17 cellular contexts compared by ENCODE assay signal in the genomic region with DNA sequence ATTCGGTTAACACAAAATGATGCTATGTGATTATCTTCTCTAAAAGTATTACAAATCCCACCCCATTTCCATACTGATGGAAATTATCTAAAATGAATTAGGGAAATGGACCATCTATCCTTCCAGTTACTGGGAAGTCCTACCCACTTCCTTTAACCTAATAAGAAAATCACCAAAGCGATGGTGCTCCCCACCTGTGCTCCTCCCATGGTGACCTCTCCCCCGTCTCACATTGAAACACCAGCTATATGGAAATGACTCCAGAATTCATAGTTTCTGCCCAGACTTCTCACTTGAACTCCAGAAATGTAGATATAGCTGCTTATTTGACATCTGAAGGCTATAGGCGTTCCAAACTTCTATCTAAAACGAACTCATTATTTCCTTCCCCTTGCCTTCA. TPM values are rescaled to one million over a fixed set of nuclear protein-coding genes. Genes with fewer than 3 reads are reported as not detected.
DNase-seq lines count a peak whose midpoint lies in the region; ATAC-seq and TF ChIP-seq lines count a peak whose summit lies in the region.
"Had no signal": no experiment of that assay in that cellular context is flagged by ENCODE, and none has a peak within 500 bp of the region (broad histone marks: within the 10 kb centered on the region; RNA-seq: fewer than 3 reads in every experiment).

No MANE protein-coding gene starts in this region.

- peaks cover 3% of the 10 kb centered on the region for H3K27me3 Mint-ChIP-seq in activated naive CD4-positive, alpha-beta T cell treated with anti-CD3 and anti-CD28 coated beads, Interleukin-2, amount 50 U/mL, for 24 hours
- no peaks in the 10 kb centered on the region for H3K27me3 Mint-ChIP-seq in activated T-helper 17 cell treated with anti-CD3 and anti-CD28 coated beads, Interleukin-2, amount 50 U/mL, for 72 hours
- H3K27me3 Mint-ChIP-seq in progenitor cell of endocrine pancreas: no peaks in the 10 kb centered on the region
- H3K27me3 Mint-ChIP-seq: CD4-positive, alpha-beta T cell had no signal

- no peaks in the 10 kb centered on the region for H3K4me1 Mint-ChIP-seq in activated naive CD4-positive, alpha-beta T cell treated with anti-CD3 and anti-CD28 coated beads, Interleukin-2, amount 50 U/mL, for 24 hours
- no peaks in the 10 kb centered on the region for H3K4me1 Mint-ChIP-seq in activated T-helper 17 cell treated with anti-CD3 and anti-CD28 coated beads, Interleukin-2, amount 50 U/mL, for 72 hours
- peaks cover 6% of the 10 kb centered on the region for H3K4me1 Mint-ChIP-seq in progenitor cell of endocrine pancreas (ENCODE audit: low read depth)
- H3K4me1 Mint-ChIP-seq: B cell; CD8-positive, alpha-beta memory T cell had no signal

- no peak for TF ChIP-seq CTCF in progenitor cell of endocrine pancreas (IDR thresholded peaks at IDR 0.05; ENCODE audit: unreplicated experiment)

- no peak for ATAC-seq in activated naive CD4-positive, alpha-beta T cell treated with anti-CD3 and anti-CD28 coated beads, Interleukin-2, amount 50 U/mL, for 72 hours
- ATAC-seq in activated T-helper 17 cell treated with anti-CD3 and anti-CD28 coated beads, Interleukin-2, amount 50 U/mL, for 72 hours (replicated peaks): no peak
- ATAC-seq in SK-N-SH treated with all-trans-retinoic acid at 6 μM for 48 hours: no peak
- no peak for ATAC-seq in GM21423 (IDR thresholded peaks at IDR 0.05; ENCODE audit: unreplicated experiment)

- H3K4me3 Mint-ChIP-seq in activated naive CD4-positive, alpha-beta T cell treated with anti-CD3 and anti-CD28 coated beads, Interleukin-2, amount 50 U/mL, for 24 hours: no peak overlapping the region
- no peak overlapping the region for H3K4me3 Mint-ChIP-seq in activated T-helper 17 cell treated with anti-CD3 and anti-CD28 coated beads, Interleukin-2, amount 50 U/mL, for 72 hours
- no peak overlapping the region for H3K4me3 Mint-ChIP-seq in progenitor cell of endocrine pancreas (ENCODE audit: low read depth)
- H3K4me3 Mint-ChIP-seq: B cell; CD4-positive, alpha-beta T cell; CD8-positive, alpha-beta memory T cell had no signal

- peak overlapping the region; percentile 26 for H3K27ac Mint-ChIP-seq in activated naive CD4-positive, alpha-beta T cell treated with anti-CD3 and anti-CD28 coated beads, Interleukin-2, amount 50 U/mL, for 24 hours
- peak overlapping the region in 1 of 2 donors; percentile 3 for H3K27ac Mint-ChIP-seq in activated naive CD4-positive, alpha-beta T cell treated with anti-CD3 and anti-CD28 coated beads, Interleukin-2, amount 50 U/mL, for 72 hours
- H3K27ac Mint-ChIP-seq in activated T-helper 17 cell treated with anti-CD3 and anti-CD28 coated beads, Interleukin-2, amount 50 U/mL, for 72 hours: peak overlapping the region; percentile 75
- H3K27ac Mint-ChIP-seq in progenitor cell of endocrine pancreas: peak overlapping the region; percentile 73
- H3K27ac Mint-ChIP-seq: B cell; CD4-positive, alpha-beta T cell; CD8-positive, alpha-beta memory T cell had no signal

- peaks cover 6% of the 10 kb centered on the region for H3K36me3 Mint-ChIP-seq in activated naive CD4-positive, alpha-beta T cell treated with anti-CD3 and anti-CD28 coated beads, Interleukin-2, amount 50 U/mL, for 24 hours
- peaks cover 0 to 24% of the 10 kb centered on the region in 2 donors for H3K36me3 Mint-ChIP-seq in activated naive CD4-positive, alpha-beta T cell treated with anti-CD3 and anti-CD28 coated beads, Interleukin-2, amount 50 U/mL, for 72 hours
- peaks cover 31% of the 10 kb centered on the region for H3K36me3 Mint-ChIP-seq in activated T-helper 17 cell treated with anti-CD3 and anti-CD28 coated beads, Interleukin-2, amount 50 U/mL, for 72 hours (ENCODE audit: low read depth)
- H3K36me3 Mint-ChIP-seq in progenitor cell of endocrine pancreas (ENCODE audit: insufficient read depth): peaks cover 51% of the 10 kb centered on the region

- no peak for DNase-seq in activated naive CD4-positive, alpha-beta T cell treated with anti-CD3 and anti-CD28 coated beads, Interleukin-2, amount 50 U/mL, for 72 hours (ENCODE audit: low spot score in 2 of 2)
- DNase-seq in progenitor cell of endocrine pancreas (ENCODE audit: low spot score, unreplicated experiment): no peak
- DNase-seq in activated effector memory CD4-positive, alpha-beta T cell treated with Interleukin-2 at 50 U/mL for 16 hours: no peak
- DNase-seq: CD4-positive, alpha-beta T cell; CD8-positive, alpha-beta memory T cell; DMS 273 treated with DMSO at 0.1 percent for 48 hours; DMS79; GF-D8; H7; HCEC 1CT had no signal

- H3K9me3 Mint-ChIP-seq in activated naive CD4-positive, alpha-beta T cell treated with anti-CD3 and anti-CD28 coated beads, Interleukin-2, amount 50 U/mL, for 24 hours: no peaks in the 10 kb centered on the region
- peaks cover 4 to 10% of the 10 kb centered on the region in 2 donors for H3K9me3 Mint-ChIP-seq in activated naive CD4-positive, alpha-beta T cell treated with anti-CD3 and anti-CD28 coated beads, Interleukin-2, amount 50 U/mL, for 72 hours
- H3K9me3 Mint-ChIP-seq in activated T-helper 17 cell treated with anti-CD3 and anti-CD28 coated beads, Interleukin-2, amount 50 U/mL, for 72 hours: no peaks in the 10 kb centered on the region
- H3K9me3 Mint-ChIP-seq in progenitor cell of endocrine pancreas (ENCODE audit: low read depth): peaks cover 33% of the 10 kb centered on the region

TF ChIP-seq in SK-N-SH treated with all-trans-retinoic acid at 6 μM for 48 hours, 23 proteins besides CTCF, POLR2A, EP300 and RAD21:
- TF ChIP-seq ZFP30 (CRISPR knock-in tag; IDR thresholded peaks at IDR 0.05) (no peak), ZNF70 (CRISPR knock-in tag; IDR thresholded peaks at IDR 0.05) (no peak), SNAI2 (CRISPR knock-in tag; IDR thresholded peaks at IDR 0.05) (no peak), ZC3H10 (CRISPR knock-in tag; IDR thresholded peaks at IDR 0.05) (no peak), ARNTL (CRISPR knock-in tag; IDR thresholded peaks at IDR 0.05; ENCODE audit: borderline replicate concordance, low read depth) (no peak)
- TF ChIP-seq, protein P1, sequence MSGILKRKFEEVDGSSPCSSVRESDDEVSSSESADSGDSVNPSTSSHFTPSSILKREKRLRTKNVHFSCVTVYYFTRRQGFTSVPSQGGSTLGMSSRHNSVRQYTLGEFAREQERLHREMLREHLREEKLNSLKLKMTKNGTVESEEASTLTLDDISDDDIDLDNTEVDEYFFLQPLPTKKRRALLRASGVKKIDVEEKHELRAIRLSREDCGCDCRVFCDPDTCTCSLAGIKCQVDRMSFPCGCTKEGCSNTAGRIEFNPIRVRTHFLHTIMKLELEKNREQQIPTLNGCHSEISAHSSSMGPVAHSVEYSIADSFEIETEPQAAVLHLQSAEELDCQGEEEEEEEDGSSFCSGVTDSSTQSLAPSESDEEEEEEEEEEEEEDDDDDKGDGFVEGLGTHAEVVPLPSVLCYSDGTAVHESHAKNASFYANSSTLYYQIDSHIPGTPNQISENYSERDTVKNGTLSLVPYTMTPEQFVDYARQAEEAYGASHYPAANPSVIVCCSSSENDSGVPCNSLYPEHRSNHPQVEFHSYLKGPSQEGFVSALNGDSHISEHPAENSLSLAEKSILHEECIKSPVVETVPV (CRISPR knock-in tag; IDR thresholded peaks at IDR 0.05): no peak
- TF ChIP-seq, protein P2, sequence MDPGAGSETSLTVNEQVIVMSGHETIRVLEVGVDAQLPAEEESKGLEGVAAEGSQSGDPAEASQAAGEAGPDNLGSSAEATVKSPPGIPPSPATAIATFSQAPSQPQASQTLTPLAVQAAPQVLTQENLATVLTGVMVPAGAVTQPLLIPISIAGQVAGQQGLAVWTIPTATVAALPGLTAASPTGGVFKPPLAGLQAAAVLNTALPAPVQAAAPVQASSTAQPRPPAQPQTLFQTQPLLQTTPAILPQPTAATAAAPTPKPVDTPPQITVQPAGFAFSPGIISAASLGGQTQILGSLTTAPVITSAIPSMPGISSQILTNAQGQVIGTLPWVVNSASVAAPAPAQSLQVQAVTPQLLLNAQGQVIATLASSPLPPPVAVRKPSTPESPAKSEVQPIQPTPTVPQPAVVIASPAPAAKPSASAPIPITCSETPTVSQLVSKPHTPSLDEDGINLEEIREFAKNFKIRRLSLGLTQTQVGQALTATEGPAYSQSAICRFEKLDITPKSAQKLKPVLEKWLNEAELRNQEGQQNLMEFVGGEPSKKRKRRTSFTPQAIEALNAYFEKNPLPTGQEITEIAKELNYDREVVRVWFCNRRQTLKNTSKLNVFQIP (CRISPR knock-in tag; IDR thresholded peaks at IDR 0.05; ENCODE audit: borderline replicate concordance, low read depth): no peak

RNA-seq across cellular contexts. Expression of a gene that starts 48.5 kb away (rescaled TPM):
- not detected for total RNA-seq in activated naive CD4-positive, alpha-beta T cell treated with anti-CD3 and anti-CD28 coated beads, Interleukin-2, amount 50 U/mL, for 72 hours
- not detected for total RNA-seq in activated T-helper 17 cell treated with anti-CD3 and anti-CD28 coated beads, Interleukin-2, amount 50 U/mL, for 72 hours
- total RNA-seq in progenitor cell of endocrine pancreas: 2.4 and 2.7 TPM in 2 replicates
- total RNA-seq: B cell; CD4-positive, alpha-beta T cell; CD8-positive, alpha-beta memory T cell; GM23248; H1; H7 had no signal
